20 cellular contexts compared by ENCODE assay signal in genomic region chr6:133989525-133989924, GRCh38. TPM values are rescaled to one million over a fixed set of nuclear protein-coding genes. Genes with fewer than 3 reads are reported as not detected.
DNase-seq lines count a peak whose midpoint lies in the region; ATAC-seq, FAIRE-seq and TF ChIP-seq lines count a peak whose summit lies in the region.
"Had no signal": no experiment of that assay in that cellular context is flagged by ENCODE, and none has a peak within 500 bp of the region (broad histone marks: within the 10 kb centered on the region; RNA-seq: fewer than 3 reads in every experiment).

No MANE protein-coding gene starts in this region.

- peak overlapping the region; percentile 63 for H3K27ac Mint-ChIP-seq in chondrocyte (ENCODE audit: unreplicated experiment)
- H3K27ac Mint-ChIP-seq in natural killer cell = no peak overlapping the region
- H3K27ac Mint-ChIP-seq: CD4-positive, CD25-positive, alpha-beta regulatory T cell; CD8-positive, alpha-beta memory T cell had no signal

- H3K27me3 ChIP-seq in HUES6 (ENCODE audit: control insufficient read depth, insufficient read depth, low read length) = no peaks in the 10 kb centered on the region
- H3K27me3 ChIP-seq: BE2C had no signal

- no peak for DNase-seq in chondrocyte (ENCODE audit: low spot score)
- no peak for DNase-seq in mucosa of descending colon
- DNase-seq in natural killer cell = no peak
- DNase-seq in LoVo (ENCODE audit: low spot score) = no peak
- DNase-seq in lower leg skin (ENCODE audit: low spot score in 2 of 2) = no peak
- DNase-seq: ACHN; BE2C; C1 segment of cervical spinal cord; CD4-positive, CD25-positive, alpha-beta regulatory T cell; CD8-positive, alpha-beta memory T cell; COR-L47; GDM1; GOT3; H7 had no signal

- H3K4me1 ChIP-seq in HUES6 (ENCODE audit: control insufficient read depth, insufficient read depth, low read length) (peaks cover 13% of the 10 kb centered on the region), mucosa of descending colon (ENCODE audit: low read depth) (no peaks in the 10 kb centered on the region)
- H3K4me1 ChIP-seq: BE2C had no signal

- H3K9ac ChIP-seq in HUES6 (ENCODE audit: low read length) = no peak overlapping the region

- H3K4me3 Mint-ChIP-seq in chondrocyte (ENCODE audit: unreplicated experiment) (no peak overlapping the region), natural killer cell (no peak overlapping the region)
- H3K4me3 Mint-ChIP-seq: CD4-positive, CD25-positive, alpha-beta regulatory T cell; CD8-positive, alpha-beta memory T cell had no signal

- H3K9me3 Mint-ChIP-seq in chondrocyte (ENCODE audit: low read depth) = no peaks in the 10 kb centered on the region
- no peaks in the 10 kb centered on the region for H3K9me3 Mint-ChIP-seq in natural killer cell
- H3K9me3 Mint-ChIP-seq: CD4-positive, CD25-positive, alpha-beta regulatory T cell; CD8-positive, alpha-beta memory T cell had no signal

- intact Hi-C loops in mucosa of descending colon (cut with DNase I, micrococcal nuclease) (no loop called here), natural killer cell (cut with micrococcal nuclease) (no loop called here), lower leg skin (cut with DNase I; ENCODE audit: low total_unique reads) (no loop called here)

- H3K27me3 Mint-ChIP-seq in chondrocyte (ENCODE audit: low read depth) = no peaks in the 10 kb centered on the region
- H3K27me3 Mint-ChIP-seq in natural killer cell (ENCODE audit: low read depth in 2 of 2) = no peaks in the 10 kb centered on the region
- H3K27me3 Mint-ChIP-seq: CD4-positive, CD25-positive, alpha-beta regulatory T cell; CD8-positive, alpha-beta memory T cell had no signal

- no peak overlapping the region for H3K4me3 ChIP-seq in HUES6 (ENCODE audit: low read depth, low read length)
- no peak overlapping the region for H3K4me3 ChIP-seq in mucosa of descending colon
- no peak overlapping the region for H3K4me3 ChIP-seq in lower leg skin (ENCODE audit: low read depth, poor library complexity, severe bottlenecking)

- no peaks in the 10 kb centered on the region for H3K9me3 ChIP-seq in HUES6 (ENCODE audit: control insufficient read depth, insufficient read depth, low read depth, low read length)
- H3K9me3 ChIP-seq in mucosa of descending colon = no peaks in the 10 kb centered on the region
- H3K9me3 ChIP-seq: BE2C had no signal

- peak; percentile 62 for ATAC-seq in mucosa of descending colon
- no peak for ATAC-seq in natural killer cell
- no peak for ATAC-seq in GM21381 (IDR thresholded peaks at IDR 0.05; ENCODE audit: unreplicated experiment)
- ATAC-seq: HCT116 had no signal

- peaks cover 13% of the 10 kb centered on the region for H3K36me3 Mint-ChIP-seq in chondrocyte (ENCODE audit: low read depth)
- H3K36me3 Mint-ChIP-seq in natural killer cell = no peaks in the 10 kb centered on the region

- H3K4me1 Mint-ChIP-seq in chondrocyte (ENCODE audit: low read depth) (no peaks in the 10 kb centered on the region), natural killer cell (peaks cover 13% of the 10 kb centered on the region in 2 donors)

- 94 to 96% methylated on average over 2 of the region's 2 CpGs for WGBS in lower leg skin, 2 donors

- H3K36me3 ChIP-seq in HUES6 (ENCODE audit: control insufficient read depth, insufficient read depth, low read length) (peaks cover 16% of the 10 kb centered on the region), mucosa of descending colon (ENCODE audit: low read depth) (no peaks in the 10 kb centered on the region)

- TF ChIP-seq POLR2A in lower leg skin (IDR thresholded peaks at IDR 0.05) = no peak

- H3K27ac ChIP-seq in HUES6 (ENCODE audit: low read depth, low read length) = 0 out of 2 replicates have a peak overlapping the region, but pooled peaks have one; percentile 11

- TF ChIP-seq CTCF in chondrocyte (IDR thresholded peaks at IDR 0.05) (no peak), mucosa of descending colon (IDR thresholded peaks at IDR 0.05) (no peak), natural killer cell (IDR thresholded peaks at IDR 0.05) (no peak), lower leg skin (IDR thresholded peaks at IDR 0.05) (no peak)

- peak; percentile 21 for FAIRE-seq in A204.1 (lab: Jason Lieb, UNC)
- FAIRE-seq: D721Med, GM18507 had no signal

RNA-seq across cellular contexts. Expression of gene TBPL1, which starts 36.5 kb away (rescaled TPM):
- total RNA-seq in chondrocyte = 27.2 to 28.5 TPM (median 28.1 TPM) in 3 replicates
- 10 to 100 TPM; 16.6 to 25.4 (median 23.3) TPM for total RNA-seq in mucosa of descending colon
- total RNA-seq in natural killer cell = 10 to 100 TPM; 54.8 to 71.0 (median 59.9) TPM
- total RNA-seq in lower leg skin = 10 to 100 TPM; 12.6 to 27.7 (median 23.4) TPM
